ENCODE assay signal across 8 cellular contexts in genomic region chr10:8365935-8366911, GRCh38.
DNase-seq lines count a peak whose midpoint lies in the region; ATAC-seq lines count a peak whose summit lies in the region.

No MANE protein-coding gene starts in this region.

- peaks cover 17% of the 10 kb centered on the region for H3K4me1 ChIP-seq in CD4-positive, CD25-positive, alpha-beta regulatory T cell (ENCODE audit: control insufficient read depth, insufficient read depth, low read length, poor library complexity, severe bottlenecking)
- H3K4me1 ChIP-seq in neuronal stem cell (ENCODE audit: control insufficient read depth in 2 of 2, insufficient read depth in 1 of 2, low read depth in 1 of 2, low read length in 2 of 2), result peaks cover 0 to 2% of the 10 kb centered on the region in 2 donors

- H2BK15ac ChIP-seq in neuronal stem cell (ENCODE audit: low read length), result no peak overlapping the region

- H3K9me3 Mint-ChIP-seq in CD4-positive, CD25-positive, alpha-beta regulatory T cell, result peaks cover 0 to 2% (median 0%) of the 10 kb centered on the region in 7 donors
- H3K9me3 Mint-ChIP-seq in activated T-helper 17 cell treated with anti-CD3 and anti-CD28 coated beads, Interleukin-2, amount 50 U/mL, for 72 hours, result peaks cover 3% of the 10 kb centered on the region

- H3K4me1 Mint-ChIP-seq in CD4-positive, CD25-positive, alpha-beta regulatory T cell, result peaks cover 15 to 40% (median 28%) of the 10 kb centered on the region in 4 donors
- H3K4me1 Mint-ChIP-seq in activated T-helper 17 cell treated with anti-CD3 and anti-CD28 coated beads, Interleukin-2, amount 50 U/mL, for 72 hours, result peaks cover 36% of the 10 kb centered on the region

- H2BK120ac ChIP-seq in neuronal stem cell (ENCODE audit: low read depth, low read length), result no peak overlapping the region

- H3K14ac ChIP-seq in neuronal stem cell (ENCODE audit: low read length), result no peak overlapping the region

- no peak overlapping the region for H3K4me2 ChIP-seq in neuronal stem cell (ENCODE audit: insufficient read depth, low read length, poor library complexity, severe bottlenecking)

- H3K36me3 ChIP-seq in CD4-positive, CD25-positive, alpha-beta regulatory T cell (ENCODE audit: control insufficient read depth, insufficient read depth, low read length), result no peaks in the 10 kb centered on the region
- no peaks in the 10 kb centered on the region for H3K36me3 ChIP-seq in neuronal stem cell (replicated peaks in 1 of 2; ENCODE audit: control insufficient read depth in 2 of 2, insufficient read depth in 2 of 2, low read length in 2 of 2)

- no peak overlapping the region for H4K91ac ChIP-seq in neuronal stem cell (ENCODE audit: low read depth, low read length, poor library complexity)

- no peak overlapping the region for H2BK12ac ChIP-seq in neuronal stem cell (ENCODE audit: low read length)

- peak; percentile 56 to 61 for ATAC-seq in CD4-positive, CD25-positive, alpha-beta regulatory T cell (ENCODE audit: low read depth in 2 of 2)
- ATAC-seq in activated T-helper 17 cell treated with anti-CD3 and anti-CD28 coated beads, Interleukin-2, amount 50 U/mL, for 72 hours (replicated peaks), result peak; percentile 84

- no peaks in the 10 kb centered on the region for H3K27me3 Mint-ChIP-seq in CD4-positive, CD25-positive, alpha-beta regulatory T cell
- H3K27me3 Mint-ChIP-seq in activated T-helper 17 cell treated with anti-CD3 and anti-CD28 coated beads, Interleukin-2, amount 50 U/mL, for 72 hours, result no peaks in the 10 kb centered on the region

- no peaks in the 10 kb centered on the region for H3K9me3 ChIP-seq in CD4-positive, CD25-positive, alpha-beta regulatory T cell (ENCODE audit: control insufficient read depth in 2 of 2, low read length in 2 of 2)
- H3K9me3 ChIP-seq in neuronal stem cell (replicated peaks in 1 of 2; ENCODE audit: control insufficient read depth in 2 of 2, insufficient read depth in 1 of 2, low read depth in 1 of 2, low read length in 2 of 2), result no peaks in the 10 kb centered on the region

- no peak overlapping the region for H4K8ac ChIP-seq in neuronal stem cell (ENCODE audit: low read depth, low read length)

- no peak overlapping the region for H3K9ac ChIP-seq in neuronal stem cell (ENCODE audit: low read depth, low read length, poor library complexity)

- H3K4me3 Mint-ChIP-seq in CD4-positive, CD25-positive, alpha-beta regulatory T cell, result peak overlapping the region in 1 of 4 donors; percentile 17
- peak overlapping the region; percentile 49 for H3K4me3 Mint-ChIP-seq in activated T-helper 17 cell treated with anti-CD3 and anti-CD28 coated beads, Interleukin-2, amount 50 U/mL, for 72 hours

- peak; percentile 11 to 40 (median 24) for DNase-seq in CD4-positive, CD25-positive, alpha-beta regulatory T cell
- DNase-seq in M059J (ENCODE audit: low read depth) (peak; percentile 92), neuronal stem cell (ENCODE audit: low spot score) (no peak), NCI-H1930 (lab: John Stamatoyannopoulos, UW) (no peak), nucleus accumbens (lab: John Stamatoyannopoulos, UW) (no peak), NCI-H524 (lab: John Stamatoyannopoulos, UW) (no peak), pons (ENCODE audit: low spot score) (no peak)

- no peak overlapping the region for H3K23ac ChIP-seq in neuronal stem cell (ENCODE audit: low read depth, low read length, poor library complexity)

- peak overlapping the region in 2 of 3 donors; percentile 12 to 81 for H3K27ac Mint-ChIP-seq in CD4-positive, CD25-positive, alpha-beta regulatory T cell
- peak overlapping the region; percentile 86 for H3K27ac Mint-ChIP-seq in activated T-helper 17 cell treated with anti-CD3 and anti-CD28 coated beads, Interleukin-2, amount 50 U/mL, for 72 hours

- no peak overlapping the region for H3K18ac ChIP-seq in neuronal stem cell (ENCODE audit: low read length)

- peak overlapping the region; percentile 3 for H3K4me3 ChIP-seq in CD4-positive, CD25-positive, alpha-beta regulatory T cell (ENCODE audit: low read depth, low read length)
- no peak overlapping the region for H3K4me3 ChIP-seq in neuronal stem cell (ENCODE audit: low read length in 2 of 2)

- no peaks in the 10 kb centered on the region for H3K27me3 ChIP-seq in CD4-positive, CD25-positive, alpha-beta regulatory T cell (ENCODE audit: control insufficient read depth, insufficient read depth, low read length)
- no peaks in the 10 kb centered on the region for H3K27me3 ChIP-seq in neuronal stem cell (ENCODE audit: control insufficient read depth in 3 of 3, insufficient read depth in 3 of 3, low read depth in 1 of 3, low read length in 3 of 3)

- no CpG with 5 or more reads among the region's 19 CpGs for WGBS in neuronal stem cell (ENCODE audit: extremely low coverage in 2 of 2, insufficient read length in 2 of 2, insufficient replicate concordance in 1 of 2), 2 donors

- no peaks in the 10 kb centered on the region for H3K79me1 ChIP-seq in neuronal stem cell (ENCODE audit: low read depth, low read length)

- peak overlapping the region; percentile 59 for H3K27ac ChIP-seq in CD4-positive, CD25-positive, alpha-beta regulatory T cell (ENCODE audit: insufficient read depth, low read length, poor library complexity, severe bottlenecking)
- H3K27ac ChIP-seq in neuronal stem cell (replicated peaks; ENCODE audit: low read length), result no peak overlapping the region

- H3K36me3 Mint-ChIP-seq in CD4-positive, CD25-positive, alpha-beta regulatory T cell, result no peaks in the 10 kb centered on the region
- no peaks in the 10 kb centered on the region for H3K36me3 Mint-ChIP-seq in activated T-helper 17 cell treated with anti-CD3 and anti-CD28 coated beads, Interleukin-2, amount 50 U/mL, for 72 hours (ENCODE audit: low read depth)

- no peak overlapping the region for H3K4ac ChIP-seq in neuronal stem cell (ENCODE audit: low read length)

- H2AK5ac ChIP-seq in neuronal stem cell (ENCODE audit: low read depth, low read length), result no peak overlapping the region

- H2AFZ ChIP-seq in neuronal stem cell (ENCODE audit: low read length), result peak overlapping the region; percentile 45

- no peak overlapping the region for H2BK5ac ChIP-seq in neuronal stem cell (ENCODE audit: low read length)

Comparison
In these comparisons a context has a peak if more than half of its experiments do, and no peak if none do; other contexts are left out.
1. DNase-seq: peak in CD4-positive, CD25-positive, alpha-beta regulatory T cell (3 of 3) and M059J (single experiment); none in neuronal stem cell (single experiment), NCI-H1930 (0 of 2), nucleus accumbens (0 of 56), NCI-H524 (0 of 2) and pons (single experiment).